ENCODE assay signal across 12 cellular contexts in genomic region chr10:97738616-97739015, GRCh38. TPM values are rescaled to one million over a fixed set of nuclear protein-coding genes. Genes with fewer than 3 reads are reported as not detected.
DNase-seq lines count a peak whose midpoint lies in the region; ATAC-seq and TF ChIP-seq lines count a peak whose summit lies in the region.
"Had no signal": no experiment of that assay in that cellular context is flagged by ENCODE, and none has a peak within 500 bp of the region (broad histone marks: within the 10 kb centered on the region; RNA-seq: fewer than 3 reads in every experiment).

No MANE protein-coding gene starts in this region.

- TF ChIP-seq CTCF in activated CD8-positive, alpha-beta T cell treated with anti-CD3 and anti-CD28 coated beads for 36 hours (IDR thresholded peaks at IDR 0.05): no peak
- no peak for TF ChIP-seq CTCF in glutamatergic neuron (IDR thresholded peaks at IDR 0.05; ENCODE audit: partially characterized antibody, unreplicated experiment)

- no peak for DNase-seq in activated naive CD4-positive, alpha-beta T cell treated with anti-CD3 and anti-CD28 coated beads, Interleukin-2, amount 10 ng/mL, durations not matched to agents 7 days and 5 days
- DNase-seq in activated naive CD4-positive, alpha-beta T cell treated with anti-CD3 and anti-CD28 coated beads, Interleukin-2, amount 50 U/mL, for 72 hours (ENCODE audit: low spot score in 2 of 2): no peak
- DNase-seq in activated CD8-positive, alpha-beta T cell treated with anti-CD3 and anti-CD28 coated beads for 36 hours: no peak
- DNase-seq in glutamatergic neuron (no peak), NCI-H2107 treated with DMSO at 0.1 percent for 48 hours (lab: John Stamatoyannopoulos, UW; ENCODE audit: unreplicated experiment) (no peak)
- no peak for DNase-seq in stimulated activated effector memory CD8-positive, alpha-beta T cell treated with anti-CD3 and anti-CD28 coated beads, Interleukin-12 subunit alpha, Interleukin-12 subunit beta, amount 100 ng/mL, for 72 hours (ENCODE audit: low spot score in 2 of 2)
- DNase-seq in effector CD4-positive, alpha-beta T cell: no peak
- DNase-seq: AML-193, NCI-H2081, stomach, WERI-Rb-1 had no signal

- no peak for ATAC-seq in activated naive CD4-positive, alpha-beta T cell treated with anti-CD3 and anti-CD28 coated beads, Interleukin-2, amount 50 U/mL, for 72 hours
- ATAC-seq in activated CD8-positive, alpha-beta T cell treated with anti-CD3 and anti-CD28 coated beads for 36 hours: no peak
- ATAC-seq in stimulated activated effector memory CD8-positive, alpha-beta T cell treated with anti-CD3 and anti-CD28 coated beads, Interleukin-12 subunit alpha, Interleukin-12 subunit beta, amount 100 ng/mL, for 72 hours: no peak
- no peak for ATAC-seq in esophagus mucosa

- POLR2A ChIA-PET in activated CD8-positive, alpha-beta T cell treated with anti-CD3 and anti-CD28 coated beads for 36 hours (lab: Charles Lee): interaction anchor here (0.6 to 0.7 kb wide), 3 partner anchors 24 to 153 kb away, joined by 3 to 5 read pairs (median 3); no protein-coding TSS in a partner anchor

- H3K27ac Mint-ChIP-seq in activated naive CD4-positive, alpha-beta T cell treated with anti-CD3 and anti-CD28 coated beads, Interleukin-2, amount 10 ng/mL, durations not matched to agents 7 days and 5 days: no peak overlapping the region
- H3K27ac Mint-ChIP-seq in activated naive CD4-positive, alpha-beta T cell treated with anti-CD3 and anti-CD28 coated beads, Interleukin-2, amount 50 U/mL, for 72 hours: peak overlapping the region in 1 of 2 donors; percentile 93
- no peak overlapping the region for H3K27ac Mint-ChIP-seq in activated CD8-positive, alpha-beta T cell treated with anti-CD3 and anti-CD28 coated beads for 36 hours
- H3K27ac Mint-ChIP-seq in glutamatergic neuron (ENCODE audit: unreplicated experiment): no peak overlapping the region
- peak overlapping the region; percentile 97 for H3K27ac Mint-ChIP-seq in stimulated activated effector memory CD8-positive, alpha-beta T cell treated with anti-CD3 and anti-CD28 coated beads, Interleukin-12 subunit alpha, Interleukin-12 subunit beta, amount 100 ng/mL, for 72 hours

- H3K4me1 Mint-ChIP-seq in activated naive CD4-positive, alpha-beta T cell treated with anti-CD3 and anti-CD28 coated beads, Interleukin-2, amount 10 ng/mL, durations not matched to agents 7 days and 5 days: peaks cover 43% of the 10 kb centered on the region
- peaks cover 55% of the 10 kb centered on the region for H3K4me1 Mint-ChIP-seq in activated CD8-positive, alpha-beta T cell treated with anti-CD3 and anti-CD28 coated beads for 36 hours (ENCODE audit: low read depth)
- H3K4me1 Mint-ChIP-seq in glutamatergic neuron (ENCODE audit: low read depth, unreplicated experiment): peaks cover 12% of the 10 kb centered on the region
- H3K4me1 Mint-ChIP-seq in stimulated activated effector memory CD8-positive, alpha-beta T cell treated with anti-CD3 and anti-CD28 coated beads, Interleukin-12 subunit alpha, Interleukin-12 subunit beta, amount 100 ng/mL, for 72 hours: peaks cover 69% of the 10 kb centered on the region

- H3K36me3 Mint-ChIP-seq in activated naive CD4-positive, alpha-beta T cell treated with anti-CD3 and anti-CD28 coated beads, Interleukin-2, amount 10 ng/mL, durations not matched to agents 7 days and 5 days: peaks cover 39% of the 10 kb centered on the region
- H3K36me3 Mint-ChIP-seq in activated naive CD4-positive, alpha-beta T cell treated with anti-CD3 and anti-CD28 coated beads, Interleukin-2, amount 50 U/mL, for 72 hours: peaks cover 22 to 30% of the 10 kb centered on the region in 2 donors
- peaks cover 41% of the 10 kb centered on the region for H3K36me3 Mint-ChIP-seq in activated CD8-positive, alpha-beta T cell treated with anti-CD3 and anti-CD28 coated beads for 36 hours (ENCODE audit: low read depth)
- peaks cover 9% of the 10 kb centered on the region for H3K36me3 Mint-ChIP-seq in glutamatergic neuron (ENCODE audit: unreplicated experiment)
- peaks cover 82% of the 10 kb centered on the region for H3K36me3 Mint-ChIP-seq in stimulated activated effector memory CD8-positive, alpha-beta T cell treated with anti-CD3 and anti-CD28 coated beads, Interleukin-12 subunit alpha, Interleukin-12 subunit beta, amount 100 ng/mL, for 72 hours

- CTCF ChIA-PET in activated naive CD4-positive, alpha-beta T cell treated with anti-CD3 and anti-CD28 coated beads, Interleukin-2, amount 10 ng/mL, durations not matched to agents 7 days and 5 days (lab: Charles Lee): interaction anchor here (0.7 kb wide), 1 partner anchor 14 kb away, joined by 3 read pairs; no protein-coding TSS in a partner anchor
- CTCF ChIA-PET in activated CD8-positive, alpha-beta T cell treated with anti-CD3 and anti-CD28 coated beads for 36 hours (lab: Charles Lee): interaction anchor here (1.0 to 1.5 kb wide), 2 partner anchors 25 to 30 kb away, joined by 3 to 5 read pairs; partner anchors contain the start of gene MARVELD1

- H3K9me3 Mint-ChIP-seq in activated naive CD4-positive, alpha-beta T cell treated with anti-CD3 and anti-CD28 coated beads, Interleukin-2, amount 10 ng/mL, durations not matched to agents 7 days and 5 days: no peaks in the 10 kb centered on the region
- peaks cover 8% of the 10 kb centered on the region in 2 donors for H3K9me3 Mint-ChIP-seq in activated naive CD4-positive, alpha-beta T cell treated with anti-CD3 and anti-CD28 coated beads, Interleukin-2, amount 50 U/mL, for 72 hours
- peaks cover 3% of the 10 kb centered on the region for H3K9me3 Mint-ChIP-seq in activated CD8-positive, alpha-beta T cell treated with anti-CD3 and anti-CD28 coated beads for 36 hours
- H3K9me3 Mint-ChIP-seq in glutamatergic neuron (ENCODE audit: unreplicated experiment): peaks cover 8% of the 10 kb centered on the region
- H3K9me3 Mint-ChIP-seq in stimulated activated effector memory CD8-positive, alpha-beta T cell treated with anti-CD3 and anti-CD28 coated beads, Interleukin-12 subunit alpha, Interleukin-12 subunit beta, amount 100 ng/mL, for 72 hours: peaks cover 4% of the 10 kb centered on the region

- intact Hi-C loops in activated CD8-positive, alpha-beta T cell treated with anti-CD3 and anti-CD28 coated beads for 36 hours (cut with micrococcal nuclease): no loop called here

- H3K4me3 Mint-ChIP-seq in activated naive CD4-positive, alpha-beta T cell treated with anti-CD3 and anti-CD28 coated beads, Interleukin-2, amount 10 ng/mL, durations not matched to agents 7 days and 5 days: peak overlapping the region; percentile 95
- peak overlapping the region; percentile 85 for H3K4me3 Mint-ChIP-seq in activated CD8-positive, alpha-beta T cell treated with anti-CD3 and anti-CD28 coated beads for 36 hours
- H3K4me3 Mint-ChIP-seq in glutamatergic neuron (ENCODE audit: unreplicated experiment): peak overlapping the region; percentile 96
- H3K4me3 Mint-ChIP-seq in stimulated activated effector memory CD8-positive, alpha-beta T cell treated with anti-CD3 and anti-CD28 coated beads, Interleukin-12 subunit alpha, Interleukin-12 subunit beta, amount 100 ng/mL, for 72 hours: peak overlapping the region; percentile 88

- H3K27me3 Mint-ChIP-seq in activated naive CD4-positive, alpha-beta T cell treated with anti-CD3 and anti-CD28 coated beads, Interleukin-2, amount 10 ng/mL, durations not matched to agents 7 days and 5 days: peaks cover 9% of the 10 kb centered on the region
- H3K27me3 Mint-ChIP-seq in activated CD8-positive, alpha-beta T cell treated with anti-CD3 and anti-CD28 coated beads for 36 hours: no peaks in the 10 kb centered on the region
- H3K27me3 Mint-ChIP-seq in glutamatergic neuron (ENCODE audit: unreplicated experiment): peaks cover 10% of the 10 kb centered on the region

RNA-seq across cellular contexts. Expression of gene ZFYVE27, which starts 1.7 kb away (rescaled TPM):
- total RNA-seq in activated naive CD4-positive, alpha-beta T cell treated with anti-CD3 and anti-CD28 coated beads, Interleukin-2, amount 50 U/mL, for 72 hours: 10 to 100 TPM; 28.0 to 29.3 TPM
- total RNA-seq in activated CD8-positive, alpha-beta T cell treated with anti-CD3 and anti-CD28 coated beads for 36 hours: 10 to 100 TPM; 18.1 to 20.1 TPM
- total RNA-seq in glutamatergic neuron (ENCODE audit: unreplicated experiment) (48.5 TPM), esophagus mucosa (10.7 TPM)

RNA-seq across cellular contexts. Expression of gene MARVELD1, which starts 25.1 kb away (rescaled TPM):
- total RNA-seq in activated naive CD4-positive, alpha-beta T cell treated with anti-CD3 and anti-CD28 coated beads, Interleukin-2, amount 50 U/mL, for 72 hours: 1 to 10 TPM in 1 of 2 donors, under 1 TPM in 1; 0.57 to 7.1 TPM
- 1 to 10 TPM; 2.3 to 2.9 TPM for total RNA-seq in activated CD8-positive, alpha-beta T cell treated with anti-CD3 and anti-CD28 coated beads for 36 hours
- total RNA-seq in glutamatergic neuron (ENCODE audit: unreplicated experiment): 12.2 TPM
- 12.1 TPM for total RNA-seq in esophagus mucosa

RNA-seq across cellular contexts. Expression of gene SFRP5, which starts 33.2 kb away (rescaled TPM):
- total RNA-seq in activated naive CD4-positive, alpha-beta T cell treated with anti-CD3 and anti-CD28 coated beads, Interleukin-2, amount 50 U/mL, for 72 hours: not detected
- total RNA-seq in activated CD8-positive, alpha-beta T cell treated with anti-CD3 and anti-CD28 coated beads for 36 hours: under 1 TPM; 0.60 to 0.74 TPM
- not detected for total RNA-seq in glutamatergic neuron (ENCODE audit: unreplicated experiment)
- not detected for total RNA-seq in esophagus mucosa

RNA-seq across cellular contexts. Expression of gene AVPI1, which starts 51.6 kb away (rescaled TPM):
- total RNA-seq in activated naive CD4-positive, alpha-beta T cell treated with anti-CD3 and anti-CD28 coated beads, Interleukin-2, amount 50 U/mL, for 72 hours: 1 to 10 TPM; 2.2 to 2.8 TPM
- total RNA-seq in activated CD8-positive, alpha-beta T cell treated with anti-CD3 and anti-CD28 coated beads for 36 hours: 1 to 10 TPM; 2.5 to 3.0 TPM
- 4.5 TPM for total RNA-seq in glutamatergic neuron (ENCODE audit: unreplicated experiment)
- total RNA-seq in esophagus mucosa: 6.8 TPM
